ENCODE assay signal across 7 cellular contexts in genomic region chr7:16644624-16644986, GRCh38. TPM values are rescaled to one million over a fixed set of nuclear protein-coding genes. Genes with fewer than 3 reads are reported as not detected.
DNase-seq lines count a peak whose midpoint lies in the region; ATAC-seq and TF ChIP-seq lines count a peak whose summit lies in the region.

No MANE protein-coding gene starts in this region.

- peak overlapping the region; percentile 43 for H3K27ac Mint-ChIP-seq in activated T-helper 2 cell treated with anti-CD3 and anti-CD28 coated beads, Interferon-gamma antibody, Interleukin-2, Interleukin-4, amounts not matched to agents 10 μg/mL and 5 μg/mL and 100 μg/mL, durations not matched to agents 14 hours and 24 hours and 36 hours

- H3K27me3 ChIP-seq in Peyer's patch = no peaks in the 10 kb centered on the region

- 0 out of 2 replicates have a peak, but pooled peaks cover 7% of the 10 kb centered on the region for H3K4me1 ChIP-seq in HEK293 (ENCODE audit: control insufficient read depth, insufficient read depth, low read length)
- H3K4me1 ChIP-seq in Peyer's patch = peaks cover 0 to 36% (median 10%) of the 10 kb centered on the region in 4 donors
- peaks cover 2% of the 10 kb centered on the region for H3K4me1 ChIP-seq in urinary bladder (ENCODE audit: insufficient read depth)

- peaks cover 32% of the 10 kb centered on the region for H3K36me3 Mint-ChIP-seq in activated T-helper 2 cell treated with anti-CD3 and anti-CD28 coated beads, Interferon-gamma antibody, Interleukin-2, Interleukin-4, amounts not matched to agents 10 μg/mL and 5 μg/mL and 100 μg/mL, durations not matched to agents 14 hours and 24 hours and 36 hours (ENCODE audit: low read depth)

- no peak for TF ChIP-seq CTCF in HEK293 (tag by site-specific recombination; IDR thresholded peaks at IDR 0.05)
- TF ChIP-seq CTCF in Peyer's patch (IDR thresholded peaks at IDR 0.05) = no peak
- no peak for TF ChIP-seq CTCF in fibroblast of the aortic adventitia (IDR thresholded peaks at IDR 0.05; ENCODE audit: insufficient read depth, low read length)
- TF ChIP-seq CTCF in omental fat pad (IDR thresholded peaks at IDR 0.05) = no peak

- ATAC-seq in omental fat pad (ENCODE audit: low FRiP score) = peak; percentile 13

- peak; percentile 65 to 81 (median 77) for DNase-seq in Peyer's patch
- DNase-seq in activated T-helper 2 cell treated with anti-CD3 and anti-CD28 coated beads, Interferon-gamma antibody, Interleukin-2, Interleukin-4, amounts not matched to agents 10 μg/mL and 5 μg/mL and 100 μg/mL, durations not matched to agents 14 hours and 24 hours and 36 hours (ENCODE audit: low spot score) = peak; percentile 47
- DNase-seq in fibroblast of the aortic adventitia (ENCODE audit: low read depth) = peak; percentile 45
- no peak for DNase-seq in omental fat pad (ENCODE audit: low spot score)
- DNase-seq in NCI-H128 (lab: John Stamatoyannopoulos, UW; ENCODE audit: unreplicated experiment) = no peak

- CTCF ChIA-PET in HEK293 (lab: Yijun Ruan, JAX) = interaction anchor here (0.6 to 0.8 kb wide), 2 partner anchors 91 to 1055 kb away, joined by 3 read pairs; no protein-coding TSS in a partner anchor

- TF ChIP-seq POLR2A in Peyer's patch (IDR thresholded peaks at IDR 0.05) = no peak

- intact Hi-C loops in activated T-helper 2 cell treated with anti-CD3 and anti-CD28 coated beads, Interferon-gamma antibody, Interleukin-2, Interleukin-4, amounts not matched to agents 10 μg/mL and 5 μg/mL and 100 μg/mL, durations not matched to agents 14 hours and 24 hours and 36 hours (cut with micrococcal nuclease) = loop anchor here (10.0 kb wide), 3 partner anchors 270 to 1300 kb away; partner anchors contain the start of gene SNX13

- H3K4me1 Mint-ChIP-seq in activated T-helper 2 cell treated with anti-CD3 and anti-CD28 coated beads, Interferon-gamma antibody, Interleukin-2, Interleukin-4, amounts not matched to agents 10 μg/mL and 5 μg/mL and 100 μg/mL, durations not matched to agents 14 hours and 24 hours and 36 hours (ENCODE audit: low read depth) = peaks cover 44% of the 10 kb centered on the region

- H3K36me3 ChIP-seq in HEK293 (ENCODE audit: control insufficient read depth in 2 of 2, insufficient read depth in 1 of 2, low read length in 2 of 2) (no peaks in the 10 kb centered on the region; a peak in 2 of 3 replicates), Peyer's patch (no peaks in the 10 kb centered on the region), urinary bladder (ENCODE audit: insufficient read depth) (no peaks in the 10 kb centered on the region)

- no peaks in the 10 kb centered on the region for H3K27me3 Mint-ChIP-seq in activated T-helper 2 cell treated with anti-CD3 and anti-CD28 coated beads, Interferon-gamma antibody, Interleukin-2, Interleukin-4, amounts not matched to agents 10 μg/mL and 5 μg/mL and 100 μg/mL, durations not matched to agents 14 hours and 24 hours and 36 hours (ENCODE audit: low read depth)

- H3K27ac ChIP-seq in HEK293 (ENCODE audit: extremely low read depth, low read depth, low read length) = peak overlapping the region; percentile 65; the same call in 1 of the 2 replicates
- peak overlapping the region; percentile 85 to 93 (median 89) for H3K27ac ChIP-seq in Peyer's patch
- H3K27ac ChIP-seq in urinary bladder (ENCODE audit: low read depth) = peak overlapping the region; percentile 93

- H3K4me3 Mint-ChIP-seq in activated T-helper 2 cell treated with anti-CD3 and anti-CD28 coated beads, Interferon-gamma antibody, Interleukin-2, Interleukin-4, amounts not matched to agents 10 μg/mL and 5 μg/mL and 100 μg/mL, durations not matched to agents 14 hours and 24 hours and 36 hours (ENCODE audit: low read depth) = peak overlapping the region; percentile 97

- H3K9me3 ChIP-seq in HEK293 (ENCODE audit: control insufficient read depth, insufficient read depth, low read depth, low read length) = no peaks in the 10 kb centered on the region
- H3K9me3 ChIP-seq in Peyer's patch = no peaks in the 10 kb centered on the region

- H3K9me3 Mint-ChIP-seq in activated T-helper 2 cell treated with anti-CD3 and anti-CD28 coated beads, Interferon-gamma antibody, Interleukin-2, Interleukin-4, amounts not matched to agents 10 μg/mL and 5 μg/mL and 100 μg/mL, durations not matched to agents 14 hours and 24 hours and 36 hours = no peaks in the 10 kb centered on the region

- WGBS in urinary bladder = under 1% methylated on average over 22 of the region's 22 CpGs

- H3K4me3 ChIP-seq in HEK293 (ENCODE audit: low read depth, low read length) (peak overlapping the region; percentile 82), Peyer's patch (peak overlapping the region; percentile 79 to 94 (median 90)), fibroblast of the aortic adventitia (ENCODE audit: low read depth, low read length) (peak overlapping the region; percentile 86), urinary bladder (ENCODE audit: low read depth, low read length) (peak overlapping the region; percentile 95)

- POLR2A ChIA-PET in HEK293 (lab: Yijun Ruan, JAX) = no interaction called here

TF ChIP-seq in HEK293, 187 proteins besides CTCF, POLR2A, EP300 and RAD21 (continues in another document):
- TF ChIP-seq SP3 (tag by site-specific recombination; IDR thresholded peaks at IDR 0.05) (peak; percentile 32; the same call in 1 of the 2 replicates), ZEB2 (tag by site-specific recombination; IDR thresholded peaks at IDR 0.05) (peak; percentile 54; the same call in 1 of the 2 replicates), ZNF341 (tag by site-specific recombination; IDR thresholded peaks at IDR 0.05; ENCODE audit: low read depth) (no peak; the same call in 1 of the 2 replicates), ZNF19 (tag by site-specific recombination; IDR thresholded peaks at IDR 0.05; ENCODE audit: low read depth) (no peak), KLF8 (tag by site-specific recombination; IDR thresholded peaks at IDR 0.05) (peak; percentile 43; the same call in 1 of the 2 replicates), ZNF561 (tag by site-specific recombination; IDR thresholded peaks at IDR 0.05; ENCODE audit: borderline replicate concordance) (no peak), ZNF768 (tag by site-specific recombination; IDR thresholded peaks at IDR 0.05) (no peak), ZNF24 (tag by site-specific recombination; IDR thresholded peaks at IDR 0.05) (no peak), ZNF239 (tag by site-specific recombination; IDR thresholded peaks at IDR 0.05) (no peak), ZNF157 (tag by site-specific recombination; IDR thresholded peaks at IDR 0.05) (no peak), ZNF843 (tag by site-specific recombination; IDR thresholded peaks at IDR 0.05) (no peak), ZFHX2 (tag by site-specific recombination; conservative IDR thresholded peaks at IDR 0.05) (peak; percentile 69), ZSCAN18 (tag by site-specific recombination; IDR thresholded peaks at IDR 0.05) (no peak), ZNF48 (tag by site-specific recombination; IDR thresholded peaks at IDR 0.05) (no peak), EGR2 (tag by site-specific recombination; IDR thresholded peaks at IDR 0.05; ENCODE audit: low read depth) (peak; percentile 68), ZBTB44 (tag by site-specific recombination; IDR thresholded peaks at IDR 0.05) (no peak), ZNF792 (tag by site-specific recombination; IDR thresholded peaks at IDR 0.05) (no peak), SP7 (tag by site-specific recombination; IDR thresholded peaks at IDR 0.05) (0 out of 2 replicates have a peak, but pooled peaks have one; percentile 36), ZNF114 (tag by site-specific recombination; IDR thresholded peaks at IDR 0.05) (no peak), OVOL3 (tag by site-specific recombination; IDR thresholded peaks at IDR 0.05) (no peak), ZNF624 (tag by site-specific recombination; IDR thresholded peaks at IDR 0.05) (no peak)

RNA-seq across cellular contexts. Expression of gene ANKMY2, which starts 0.9 kb away (rescaled TPM):
- total RNA-seq in Peyer's patch (10 to 100 TPM; 19.3 to 21.5 (median 20.5) TPM), fibroblast of the aortic adventitia (ENCODE audit: low replicate concordance) (24.9 and 30.2 TPM in 2 replicates), omental fat pad (10 to 100 TPM in 3 of 4 donors, 1 to 10 TPM in 1; 7.4 to 15.9 (median 11.4) TPM), urinary bladder (53.1 TPM)
- total RNA-seq in activated T-helper 2 cell treated with anti-CD3 and anti-CD28 coated beads, Interferon-gamma antibody, Interleukin-2, Interleukin-4, amounts not matched to agents 10 μg/mL and 5 μg/mL and 100 μg/mL, durations not matched to agents 14 hours and 24 hours and 36 hours = 8.7 TPM in 2 replicates
- 20.6 TPM for polyA plus RNA-seq in urinary bladder

RNA-seq across cellular contexts. Expression of gene BZW2, which starts 1.4 kb away (rescaled TPM):
- total RNA-seq in Peyer's patch = 10 to 100 TPM; 34.4 to 54.0 (median 42.9) TPM
- 82.9 and 90.2 TPM in 2 replicates for total RNA-seq in activated T-helper 2 cell treated with anti-CD3 and anti-CD28 coated beads, Interferon-gamma antibody, Interleukin-2, Interleukin-4, amounts not matched to agents 10 μg/mL and 5 μg/mL and 100 μg/mL, durations not matched to agents 14 hours and 24 hours and 36 hours
- 35.6 and 61.8 TPM in 2 replicates for total RNA-seq in fibroblast of the aortic adventitia (ENCODE audit: low replicate concordance)
- 10 to 100 TPM; 44.9 to 92.7 (median 55.4) TPM for total RNA-seq in omental fat pad
- 70.1 TPM for total RNA-seq in urinary bladder
- 68.9 TPM for polyA plus RNA-seq in urinary bladder

Comparison
In these comparisons a context has a peak if more than half of its experiments do, and no peak if none do; other contexts are left out.
1. DNase-seq: peak in Peyer's patch (3 of 3), activated T-helper 2 cell treated with anti-CD3 and anti-CD28 coated beads, Interferon-gamma antibody, Interleukin-2, Interleukin-4, amounts not matched to agents 10 μg/mL and 5 μg/mL and 100 μg/mL, durations not matched to agents 14 hours and 24 hours and 36 hours (single experiment) and fibroblast of the aortic adventitia (single experiment); none in omental fat pad (single experiment) and NCI-H128 (single experiment).
2. Peak in every context shown above with its lines, with median percentiles within 50 percentile points of each other: H3K27ac ChIP-seq and H3K4me3 ChIP-seq.